In the genomic region with DNA sequence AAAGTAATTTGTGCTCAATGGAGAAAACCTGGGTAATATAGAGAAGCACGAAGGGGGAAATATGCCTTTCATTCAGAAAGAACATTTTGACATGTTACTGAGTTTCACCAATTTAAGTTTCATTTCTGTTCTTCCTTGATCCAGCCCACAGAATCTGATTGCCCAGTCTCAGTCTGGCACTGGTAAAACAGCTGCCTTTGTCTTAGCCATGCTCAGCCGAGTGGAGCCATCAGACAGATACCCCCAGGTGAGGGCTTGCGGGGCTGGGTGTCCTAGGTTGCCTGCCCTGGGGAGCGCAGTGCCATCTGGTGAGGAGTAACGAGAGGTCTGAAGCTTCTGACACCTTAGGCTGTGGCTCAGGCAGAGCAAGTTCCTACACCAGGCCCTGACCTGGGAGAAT, we compare ENCODE assay signal across 17 cellular contexts.
"Had no signal": no experiment of that assay in that cellular context is flagged by ENCODE, and none has a peak within 500 bp of the region (broad histone marks: within the 10 kb centered on the region; RNA-seq: fewer than 3 reads in every experiment).

No MANE protein-coding gene starts in this region.

- H3K4me1 Mint-ChIP-seq: activated CD4-positive, alpha-beta T cell treated with anti-CD3 and anti-CD28 coated beads, Interleukin-2, amount 10 ng/mL, durations not matched to agents 7 days and 5 days; activated naive CD4-positive, alpha-beta T cell treated with anti-CD3 and anti-CD28 coated beads, Interleukin-2, amount 50 U/mL, for 24 hours; memory B cell; T-cell had no signal

- ATAC-seq: gastroesophageal sphincter, T-cell had no signal

- H3K27me3 ChIP-seq: cardiac muscle cell, esophagus muscularis mucosa, gastroesophageal sphincter, tibial artery had no signal

- H3K27ac Mint-ChIP-seq: activated CD4-positive, alpha-beta T cell treated with anti-CD3 and anti-CD28 coated beads, Interleukin-2, amount 10 ng/mL, durations not matched to agents 7 days and 5 days; activated naive CD4-positive, alpha-beta T cell treated with anti-CD3 and anti-CD28 coated beads, Interleukin-2, amount 50 U/mL, for 24 hours; dendritic cell treated with granulocyte-macrophage colony-stimulating factor and Interleukin-4, amounts not matched to agents 40 ng/mL and 50 ng/mL, for 4 days; memory B cell; T-cell had no signal

- H3K27me3 Mint-ChIP-seq: activated CD4-positive, alpha-beta T cell treated with anti-CD3 and anti-CD28 coated beads, Interleukin-2, amount 10 ng/mL, durations not matched to agents 7 days and 5 days; activated naive CD4-positive, alpha-beta T cell treated with anti-CD3 and anti-CD28 coated beads, Interleukin-2, amount 50 U/mL, for 24 hours; dendritic cell treated with granulocyte-macrophage colony-stimulating factor and Interleukin-4, amounts not matched to agents 40 ng/mL and 50 ng/mL, for 4 days; memory B cell; T-cell had no signal

- H3K9me3 Mint-ChIP-seq: activated CD4-positive, alpha-beta T cell treated with anti-CD3 and anti-CD28 coated beads, Interleukin-2, amount 10 ng/mL, durations not matched to agents 7 days and 5 days; activated naive CD4-positive, alpha-beta T cell treated with anti-CD3 and anti-CD28 coated beads, Interleukin-2, amount 50 U/mL, for 24 hours; dendritic cell treated with granulocyte-macrophage colony-stimulating factor and Interleukin-4, amounts not matched to agents 40 ng/mL and 50 ng/mL, for 4 days; memory B cell; T-cell had no signal

- H3K9me3 ChIP-seq: esophagus muscularis mucosa, gastroesophageal sphincter, tibial artery had no signal

- H3K4me3 Mint-ChIP-seq: activated CD4-positive, alpha-beta T cell treated with anti-CD3 and anti-CD28 coated beads, Interleukin-2, amount 10 ng/mL, durations not matched to agents 7 days and 5 days; activated naive CD4-positive, alpha-beta T cell treated with anti-CD3 and anti-CD28 coated beads, Interleukin-2, amount 50 U/mL, for 24 hours; dendritic cell treated with granulocyte-macrophage colony-stimulating factor and Interleukin-4, amounts not matched to agents 40 ng/mL and 50 ng/mL, for 4 days; memory B cell; T-cell had no signal

- DNase-seq: activated CD4-positive, alpha-beta T cell treated with anti-CD3 and anti-CD28 coated beads, Interleukin-2, amount 10 ng/mL, durations not matched to agents 7 days and 5 days; activated CD4-positive, CD25-positive, alpha-beta regulatory T cell; activated gamma-delta T cell; amniotic stem cell; effector CD8-positive, alpha-beta T cell; occipital lobe; retina; stimulated activated naive CD4-positive, alpha-beta T cell; substantia nigra; T-cell; tibial artery had no signal

- H3K4me1 ChIP-seq: esophagus muscularis mucosa, gastroesophageal sphincter, tibial artery had no signal

- H3K27ac ChIP-seq: cardiac muscle cell, esophagus muscularis mucosa, gastroesophageal sphincter, tibial artery had no signal

- H3K4me3 ChIP-seq: cardiac muscle cell, esophagus muscularis mucosa, gastroesophageal sphincter, tibial artery had no signal
